Comparison of ENCODE assay signal across 10 cellular contexts in genomic region chr2:191041418-191042161, GRCh38. TPM values are rescaled to one million over a fixed set of nuclear protein-coding genes. Genes with fewer than 3 reads are reported as not detected.
DNase-seq lines count a peak whose midpoint lies in the region; ATAC-seq and TF ChIP-seq lines count a peak whose summit lies in the region.
"Had no signal": no experiment of that assay in that cellular context is flagged by ENCODE, and none has a peak within 500 bp of the region (broad histone marks: within the 10 kb centered on the region; RNA-seq: fewer than 3 reads in every experiment).

No MANE protein-coding gene starts in this region.

- intact Hi-C loops in activated CD4-positive, alpha-beta T cell treated with anti-CD3 and anti-CD28 coated beads, Interleukin-2, amount 10 ng/mL, durations not matched to agents 24 days and 14 days (cut with micrococcal nuclease): no loop called here
- intact Hi-C loops in ovary (cut with DNase I): no loop called here
- intact Hi-C loops in spleen (cut with DNase I; ENCODE audit: low total_unique reads): no loop called here

- H3K4me3 ChIP-seq in fibroblast of villous mesenchyme (ENCODE audit: low read depth, low read length) (no peak overlapping the region), ovary (no peak overlapping the region), spleen (no peak overlapping the region)
- H3K4me3 ChIP-seq: cardiac muscle cell had no signal

- no peaks in the 10 kb centered on the region for H3K4me1 ChIP-seq in ovary (ENCODE audit: insufficient read depth)
- peaks cover 0 to 14% (median 5%) of the 10 kb centered on the region in 6 donors for H3K4me1 ChIP-seq in spleen

- peaks cover 63% of the 10 kb centered on the region for H3K36me3 Mint-ChIP-seq in activated CD4-positive, alpha-beta T cell treated with anti-CD3 and anti-CD28 coated beads, Interleukin-2, amount 10 ng/mL, durations not matched to agents 24 days and 14 days (ENCODE audit: low read depth)

- no peaks in the 10 kb centered on the region for H3K27me3 ChIP-seq in ovary
- no peaks in the 10 kb centered on the region for H3K27me3 ChIP-seq in spleen (replicated peaks in 1 of 7)
- H3K27me3 ChIP-seq: cardiac muscle cell had no signal

- POLR2A ChIA-PET in RWPE1 (lab: Yijun Ruan, JAX; ENCODE audit: low non-redundant PET): no interaction called here

- peak overlapping the region; percentile 43 for H3K27ac ChIP-seq in RWPE1
- H3K27ac ChIP-seq in ovary: no peak overlapping the region
- no peak overlapping the region for H3K27ac ChIP-seq in spleen
- H3K27ac ChIP-seq: cardiac muscle cell had no signal

- no peak overlapping the region for H3K27ac Mint-ChIP-seq in activated CD4-positive, alpha-beta T cell treated with anti-CD3 and anti-CD28 coated beads, Interleukin-2, amount 10 ng/mL, durations not matched to agents 24 days and 14 days
- peak overlapping the region in 1 of 2 donors; percentile 80 for H3K27ac Mint-ChIP-seq in stimulated activated naive CD8-positive, alpha-beta T cell treated with anti-CD3 and anti-CD28 coated beads, Interleukin-15, amount 100 ng/mL, for 72 hours

- TF ChIP-seq CTCF in RWPE1 (conservative IDR thresholded peaks at IDR 0.05; ENCODE audit: low read depth) (no peak), fibroblast of villous mesenchyme (IDR thresholded peaks at IDR 0.05; ENCODE audit: insufficient read depth, low read depth, low read length) (no peak), ovary (IDR thresholded peaks at IDR 0.05) (no peak), spleen (IDR thresholded peaks at IDR 0.05 in 8 of 11, conservative IDR thresholded peaks at IDR 0.05 in 3 of 11) (no peak)

- TF ChIP-seq POLR2A in ovary (IDR thresholded peaks at IDR 0.05) (no peak), spleen (IDR thresholded peaks at IDR 0.05) (no peak)

- no peak overlapping the region for H3K4me3 Mint-ChIP-seq in activated CD4-positive, alpha-beta T cell treated with anti-CD3 and anti-CD28 coated beads, Interleukin-2, amount 10 ng/mL, durations not matched to agents 24 days and 14 days
- no peak overlapping the region for H3K4me3 Mint-ChIP-seq in stimulated activated naive CD8-positive, alpha-beta T cell treated with anti-CD3 and anti-CD28 coated beads, Interleukin-15, amount 100 ng/mL, for 72 hours

- peaks cover 40% of the 10 kb centered on the region for H3K4me1 Mint-ChIP-seq in activated CD4-positive, alpha-beta T cell treated with anti-CD3 and anti-CD28 coated beads, Interleukin-2, amount 10 ng/mL, durations not matched to agents 24 days and 14 days
- peaks cover 32% of the 10 kb centered on the region for H3K4me1 Mint-ChIP-seq in stimulated activated naive CD8-positive, alpha-beta T cell treated with anti-CD3 and anti-CD28 coated beads, Interleukin-15, amount 100 ng/mL, for 72 hours

- no peaks in the 10 kb centered on the region for H3K27me3 Mint-ChIP-seq in activated CD4-positive, alpha-beta T cell treated with anti-CD3 and anti-CD28 coated beads, Interleukin-2, amount 10 ng/mL, durations not matched to agents 24 days and 14 days
- no peaks in the 10 kb centered on the region for H3K27me3 Mint-ChIP-seq in stimulated activated naive CD8-positive, alpha-beta T cell treated with anti-CD3 and anti-CD28 coated beads, Interleukin-15, amount 100 ng/mL, for 72 hours

- H3K9me3 ChIP-seq in ovary (no peaks in the 10 kb centered on the region), spleen (peaks cover 0 to 9% (median 0%) of the 10 kb centered on the region in 8 donors)

- peak; percentile 43 for ATAC-seq in stimulated activated naive CD8-positive, alpha-beta T cell treated with anti-CD3 and anti-CD28 coated beads, Interleukin-15, amount 100 ng/mL, for 72 hours
- no peak for ATAC-seq in GM18909 (IDR thresholded peaks at IDR 0.05; ENCODE audit: poor library complexity, unreplicated experiment)

- TF ChIP-seq EP300 in ovary (IDR thresholded peaks at IDR 0.05): no peak

- H3K36me3 ChIP-seq in ovary (no peaks in the 10 kb centered on the region), spleen (peaks cover 0 to 14% (median 0%) of the 10 kb centered on the region in 6 donors)
- H3K36me3 ChIP-seq: cardiac muscle cell had no signal

- WGBS in ovary, 3 donors: 90 to 92% (median 91%) methylated on average over 3 of the region's 3 CpGs
- WGBS in spleen, 5 donors: 85 to 100% (median 95%) methylated on average over 3 of the region's 3 CpGs

- CTCF ChIA-PET in RWPE1 (lab: Yijun Ruan, JAX): interaction anchor here (0.9 kb wide), 1 partner anchor 19 kb away, joined by 5 read pairs; no protein-coding TSS in a partner anchor

- peaks cover 6% of the 10 kb centered on the region for H3K9me3 Mint-ChIP-seq in activated CD4-positive, alpha-beta T cell treated with anti-CD3 and anti-CD28 coated beads, Interleukin-2, amount 10 ng/mL, durations not matched to agents 24 days and 14 days
- peaks cover 8% of the 10 kb centered on the region in 2 donors for H3K9me3 Mint-ChIP-seq in stimulated activated naive CD8-positive, alpha-beta T cell treated with anti-CD3 and anti-CD28 coated beads, Interleukin-15, amount 100 ng/mL, for 72 hours

- DNase-seq in activated CD4-positive, alpha-beta T cell treated with anti-CD3 and anti-CD28 coated beads, Interleukin-2, amount 10 ng/mL, durations not matched to agents 24 days and 14 days: peak; percentile 66
- no peak for DNase-seq in activated CD4-positive, alpha-beta T cell treated with anti-CD3 and anti-CD28 coated beads, Interleukin-2, amount 50 U/mL, for 1 hour
- DNase-seq in RWPE1 (ENCODE audit: low spot score) (peak; percentile 65), fibroblast of villous mesenchyme (ENCODE audit: low read depth) (peak; percentile 59), ovary (no peak), spleen (no peak)
- DNase-seq in stimulated activated naive CD8-positive, alpha-beta T cell treated with anti-CD3 and anti-CD28 coated beads, Interleukin-15, amount 100 ng/mL, for 72 hours: no peak
- DNase-seq: right cardiac atrium had no signal

RNA-seq across cellular contexts. Expression of gene STAT1, which starts 27.6 kb away (rescaled TPM):
- 152 and 160 TPM in 2 replicates for total RNA-seq in activated CD4-positive, alpha-beta T cell treated with anti-CD3 and anti-CD28 coated beads, Interleukin-2, amount 10 ng/mL, durations not matched to agents 24 days and 14 days
- 116 and 132 TPM in 2 replicates for total RNA-seq in fibroblast of villous mesenchyme
- 10 to 100 TPM; 27.3 to 57.6 (median 46.4) TPM for total RNA-seq in ovary
- 10 to 100 TPM; 30.5 to 89.2 TPM for polyA plus RNA-seq in ovary
- 100 to 1,000 TPM in 6 of 7 donors, 10 to 100 TPM in 1; 98.0 to 246 (median 171) TPM for total RNA-seq in spleen
- 10 to 100 TPM; 19.5 to 61.4 (median 25.6) TPM for polyA plus RNA-seq in spleen

Comparison
In these comparisons a context has a peak if more than half of its experiments do, and no peak if none do; other contexts are left out.
1. DNase-seq: peak in activated CD4-positive, alpha-beta T cell treated with anti-CD3 and anti-CD28 coated beads, Interleukin-2, amount 10 ng/mL, durations not matched to agents 24 days and 14 days (single experiment), RWPE1 (single experiment) and fibroblast of villous mesenchyme (single experiment); none in activated CD4-positive, alpha-beta T cell treated with anti-CD3 and anti-CD28 coated beads, Interleukin-2, amount 50 U/mL, for 1 hour (single experiment), stimulated activated naive CD8-positive, alpha-beta T cell treated with anti-CD3 and anti-CD28 coated beads, Interleukin-15, amount 100 ng/mL, for 72 hours (0 of 2), ovary (0 of 5) and spleen (single experiment).